8 cellular contexts compared by ENCODE assay signal in the genomic region with DNA sequence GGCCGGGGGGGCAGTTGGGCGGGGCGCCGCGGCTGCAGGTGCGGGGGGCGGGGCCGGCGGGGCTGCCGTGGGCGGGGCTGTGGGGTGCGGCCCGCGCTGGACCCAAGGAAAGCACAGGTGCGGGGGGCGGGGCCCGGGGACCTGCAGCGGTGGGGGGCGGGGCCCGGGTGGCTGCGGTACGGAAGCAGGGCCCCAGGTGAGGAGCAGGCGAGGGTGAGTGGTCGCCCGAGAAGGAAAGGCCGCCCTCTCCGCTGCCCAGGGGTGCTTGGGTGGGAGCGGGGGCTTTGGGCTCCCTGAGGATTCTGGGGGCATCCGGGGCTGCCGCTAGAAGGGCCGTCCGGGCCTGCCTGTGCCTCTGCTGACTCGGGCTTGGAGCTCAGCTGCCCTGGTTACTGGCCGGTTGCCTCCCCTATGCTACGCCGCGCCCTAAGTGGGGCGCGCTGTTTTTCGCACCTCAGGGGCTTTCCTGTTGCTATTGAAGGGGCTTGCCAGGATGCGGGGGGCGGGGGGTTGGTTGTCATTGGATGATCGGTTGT. TPM values are rescaled to one million over a fixed set of nuclear protein-coding genes. Genes with fewer than 3 reads are reported as not detected.
DNase-seq lines count a peak whose midpoint lies in the region; ATAC-seq and TF ChIP-seq lines count a peak whose summit lies in the region.

No MANE protein-coding gene starts in this region.

- peaks cover 0 to 5% (median 4%) of the 10 kb centered on the region in 7 donors for H3K9me3 Mint-ChIP-seq in CD4-positive, CD25-positive, alpha-beta regulatory T cell
- H3K9me3 Mint-ChIP-seq in HFFc6: no peaks in the 10 kb centered on the region

- no peaks in the 10 kb centered on the region for H3K27me3 ChIP-seq in CD4-positive, CD25-positive, alpha-beta regulatory T cell (ENCODE audit: control insufficient read depth, insufficient read depth, low read length)
- H3K27me3 ChIP-seq in left lung: peaks cover 0 to 12% of the 10 kb centered on the region in 2 donors

- H3K4me1 ChIP-seq in CD4-positive, CD25-positive, alpha-beta regulatory T cell (ENCODE audit: control insufficient read depth, insufficient read depth, low read length, poor library complexity, severe bottlenecking): peaks cover 7% of the 10 kb centered on the region
- peaks cover 0 to 18% of the 10 kb centered on the region in 2 donors for H3K4me1 ChIP-seq in left lung

- peaks cover 9% of the 10 kb centered on the region for H3K27me3 Mint-ChIP-seq in CD4-positive, CD25-positive, alpha-beta regulatory T cell
- peaks cover 31% of the 10 kb centered on the region for H3K27me3 Mint-ChIP-seq in HFFc6 (ENCODE audit: insufficient read depth)

- H3K9me3 ChIP-seq in CD4-positive, CD25-positive, alpha-beta regulatory T cell (ENCODE audit: control insufficient read depth in 2 of 2, low read length in 2 of 2): peaks cover 0 to 6% of the 10 kb centered on the region in 2 experiments
- H3K9me3 ChIP-seq in left lung: no peaks in the 10 kb centered on the region

- no peaks in the 10 kb centered on the region for H3K36me3 ChIP-seq in CD4-positive, CD25-positive, alpha-beta regulatory T cell (ENCODE audit: control insufficient read depth, insufficient read depth, low read length)
- no peaks in the 10 kb centered on the region for H3K36me3 ChIP-seq in left lung

- peak; percentile 13 for ATAC-seq in CD4-positive, CD25-positive, alpha-beta regulatory T cell (ENCODE audit: low read depth in 2 of 2)
- ATAC-seq in left lung: peak; percentile 87

- intact Hi-C loops in left lung (cut with DNase I): no loop called here

- H3K36me3 Mint-ChIP-seq in CD4-positive, CD25-positive, alpha-beta regulatory T cell: no peaks in the 10 kb centered on the region
- H3K36me3 Mint-ChIP-seq in HFFc6 (ENCODE audit: low read depth): no peaks in the 10 kb centered on the region

- H3K27ac ChIP-seq in CD4-positive, CD25-positive, alpha-beta regulatory T cell (ENCODE audit: insufficient read depth, low read length, poor library complexity, severe bottlenecking): no peak overlapping the region
- H3K27ac ChIP-seq in left lung: no peak overlapping the region

- H3K4me3 ChIP-seq in CD4-positive, CD25-positive, alpha-beta regulatory T cell (ENCODE audit: low read depth, low read length): no peak overlapping the region
- H3K4me3 ChIP-seq in left lung: peak overlapping the region; percentile 32 to 48

- H3K4me3 Mint-ChIP-seq in CD4-positive, CD25-positive, alpha-beta regulatory T cell: peak overlapping the region; percentile 38 to 86 (median 75)
- peak overlapping the region; percentile 63 for H3K4me3 Mint-ChIP-seq in HFFc6

- TF ChIP-seq CTCF in HFFc6 (IDR thresholded peaks at IDR 0.05): no peak
- TF ChIP-seq CTCF in left lung (IDR thresholded peaks at IDR 0.05): no peak

- H3K27ac Mint-ChIP-seq in CD4-positive, CD25-positive, alpha-beta regulatory T cell: peak overlapping the region in 2 of 3 donors; percentile 50 to 62
- no peak overlapping the region for H3K27ac Mint-ChIP-seq in HFFc6

- H3K4me1 Mint-ChIP-seq in CD4-positive, CD25-positive, alpha-beta regulatory T cell: peaks cover 0 to 11% (median 7%) of the 10 kb centered on the region in 4 donors
- 0 out of 2 replicates have a peak, but pooled peaks cover 5% of the 10 kb centered on the region for H3K4me1 Mint-ChIP-seq in HFFc6 (ENCODE audit: low read depth)

- peak; percentile 11 to 65 (median 28) for DNase-seq in CD4-positive, CD25-positive, alpha-beta regulatory T cell
- DNase-seq in HFFc6: no peak
- peak; percentile 96 for DNase-seq in RPMI8226
- DNase-seq in central memory CD4-positive, alpha-beta T cell: peak; percentile 12
- peak; percentile 76 to 92 for DNase-seq in left lung
- peak; percentile 64 for DNase-seq in stimulated activated naive CD4-positive, alpha-beta T cell treated with Interleukin-2 at 50 U/mL for 16 hours (lab: John Stamatoyannopoulos, UW)
- DNase-seq in SK-N-DZ (ENCODE audit: low spot score): no peak
- no peak for DNase-seq in AG08396 (ENCODE audit: low spot score)

RNA-seq across cellular contexts. Expression of gene RALGPS1, which starts 0.8 kb away (rescaled TPM):
- 10.3 TPM for total RNA-seq in CD4-positive, CD25-positive, alpha-beta regulatory T cell
- polyA plus RNA-seq in CD4-positive, CD25-positive, alpha-beta regulatory T cell: 1 to 10 TPM; 1.8 to 3.7 (median 2.7) TPM
- 1 to 10 TPM in 4 of 6 experiments, under 1 TPM in 2; 0.68 to 1.6 (median 1.1) TPM for total RNA-seq in HFFc6 (2021; fragmentation: NEBNext Ultra II Directional; extraction: Animal tissue kit (Norgen Biotek cat#: 25700))
- total RNA-seq in left lung: 10 to 100 TPM; 11.9 to 16.2 TPM
- polyA plus RNA-seq in SK-N-DZ (2014; cell fraction: cytosol; rRNA removed): 6.5 and 11.7 TPM in 2 replicates
- 31.2 and 45.7 TPM in 2 replicates for polyA plus RNA-seq in SK-N-DZ (2014; cell fraction: nucleus; rRNA removed)

RNA-seq across cellular contexts. Expression of gene ZBTB34, which starts 54.9 kb away (rescaled TPM):
- 5.4 TPM for total RNA-seq in CD4-positive, CD25-positive, alpha-beta regulatory T cell
- 1 to 10 TPM in 1 of 4 donors, under 1 TPM in 3; 0.56 to 1.0 (median 0.81) TPM for polyA plus RNA-seq in CD4-positive, CD25-positive, alpha-beta regulatory T cell
- total RNA-seq in HFFc6 (2021; fragmentation: NEBNext Ultra II Directional; extraction: Animal tissue kit (Norgen Biotek cat#: 25700)): 1 to 10 TPM; 3.1 to 4.0 (median 3.7) TPM
- total RNA-seq in left lung: 10 to 100 TPM in 1 of 2 donors, 1 to 10 TPM in 1; 9.9 to 14.1 TPM
- 8.3 and 8.8 TPM in 2 replicates for polyA plus RNA-seq in SK-N-DZ (2014; cell fraction: cytosol; rRNA removed)
- polyA plus RNA-seq in SK-N-DZ (2014; cell fraction: nucleus; rRNA removed): 4.3 and 7.5 TPM in 2 replicates

Comparison
In these comparisons a context has a peak if more than half of its experiments do, and no peak if none do; other contexts are left out.
1. DNase-seq: peak in CD4-positive, CD25-positive, alpha-beta regulatory T cell (3 of 3), RPMI8226 (single experiment), central memory CD4-positive, alpha-beta T cell (single experiment), left lung (2 of 2) and stimulated activated naive CD4-positive, alpha-beta T cell treated with Interleukin-2 at 50 U/mL for 16 hours (single experiment); none in HFFc6 (single experiment), SK-N-DZ (single experiment) and AG08396 (single experiment).